Comparison of ENCODE assay signal across 22 cellular contexts in the genomic region with DNA sequence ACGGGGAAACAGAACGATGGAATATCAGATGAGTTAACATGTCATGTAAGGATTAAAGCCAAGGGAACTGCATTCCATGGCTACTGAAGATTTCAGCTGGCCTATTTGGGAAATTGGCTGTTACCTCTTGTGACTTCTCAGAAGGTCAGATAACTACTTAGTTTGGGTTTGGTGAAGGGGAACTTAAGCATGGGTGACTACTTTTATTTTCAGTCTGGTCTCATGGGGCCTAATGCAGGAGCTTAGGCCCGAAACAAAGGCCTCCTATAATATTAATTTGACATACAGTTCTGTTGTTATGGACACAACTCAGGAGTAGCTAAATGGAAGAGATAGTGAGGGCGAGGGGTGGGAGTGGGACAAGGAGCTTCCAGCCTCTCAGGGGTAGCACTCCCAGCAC. TPM values are rescaled to one million over a fixed set of nuclear protein-coding genes. Genes with fewer than 3 reads are reported as not detected.
"Had no signal": no experiment of that assay in that cellular context is flagged by ENCODE, and none has a peak within 500 bp of the region (broad histone marks: within the 10 kb centered on the region; RNA-seq: fewer than 3 reads in every experiment).

No MANE protein-coding gene starts in this region.

- DNase-seq: activated CD4-positive, alpha-beta T cell treated with anti-CD3 and anti-CD28 coated beads, Interleukin-2, amount 10 ng/mL, durations not matched to agents 24 days and 14 days; activated CD4-positive, CD25-positive, alpha-beta regulatory T cell; activated CD8-positive, alpha-beta T cell treated with anti-CD3 and anti-CD28 coated beads for 36 hours; activated naive CD4-positive, alpha-beta T cell; activated naive CD8-positive, alpha-beta T cell treated with anti-CD3 and anti-CD28 coated beads, Interleukin-2, amount 10 ng/mL, durations not matched to agents 7 days and 5 days; activated T-cell treated with anti-CD3 and anti-CD28 coated beads, Interleukin-2, amount 50 U/mL, for 1 hour; amygdala; effector memory CD8-positive, alpha-beta T cell; foreskin fibroblast; kidney; naive B cell; retina; stimulated activated CD4-positive, alpha-beta T cell treated with anti-CD3 and anti-CD28 coated beads, Interleukin-4, amount 100 ng/mL, for 1 hour; T-cell had no signal

- H3K9ac ChIP-seq: parathyroid adenoma had no signal

- H3K9me3 ChIP-seq: tibial nerve had no signal

- H2AFZ ChIP-seq: parathyroid adenoma had no signal

- FAIRE-seq: kidney, urothelium cell line had no signal

- H3K4me1 ChIP-seq: parathyroid adenoma had no signal

- H3K4me3 ChIP-seq: cardiac muscle cell, smooth muscle cell, tibial nerve had no signal

- H3K27ac ChIP-seq: cardiac muscle cell, parathyroid adenoma had no signal

- H3K79me2 ChIP-seq: parathyroid adenoma had no signal

- ATAC-seq: activated CD8-positive, alpha-beta T cell treated with anti-CD3 and anti-CD28 coated beads for 36 hours; activated T-helper 17 cell treated with anti-CD3 and anti-CD28 coated beads, Interleukin-2, amount 50 U/mL, for 72 hours; effector memory CD8-positive, alpha-beta T cell; left lobe of liver; SK-N-SH treated with all-trans-retinoic acid at 6 μM for 48 hours; T-cell had no signal

- H3K36me3 ChIP-seq: cardiac muscle cell, tibial nerve had no signal

- H3K27me3 ChIP-seq: tibial nerve had no signal

- H3K4me2 ChIP-seq: smooth muscle cell had no signal

RNA-seq across cellular contexts. Expression of a gene that starts 44.0 kb away (rescaled TPM):
- total RNA-seq: activated CD4-positive, alpha-beta T cell treated with anti-CD3 and anti-CD28 coated beads, Interleukin-2, amount 10 ng/mL, durations not matched to agents 24 days and 14 days; activated CD8-positive, alpha-beta T cell treated with anti-CD3 and anti-CD28 coated beads for 36 hours; activated naive CD8-positive, alpha-beta T cell treated with anti-CD3 and anti-CD28 coated beads, Interleukin-2, amount 10 ng/mL, durations not matched to agents 7 days and 5 days; activated T-helper 17 cell treated with anti-CD3 and anti-CD28 coated beads, Interleukin-2, amount 50 U/mL, for 72 hours; cardiac muscle cell; left lobe of liver; T-cell had no signal
- polyA plus RNA-seq: cardiac muscle cell, smooth muscle cell had no signal
